14 cellular contexts compared by ENCODE assay signal in the genomic region with DNA sequence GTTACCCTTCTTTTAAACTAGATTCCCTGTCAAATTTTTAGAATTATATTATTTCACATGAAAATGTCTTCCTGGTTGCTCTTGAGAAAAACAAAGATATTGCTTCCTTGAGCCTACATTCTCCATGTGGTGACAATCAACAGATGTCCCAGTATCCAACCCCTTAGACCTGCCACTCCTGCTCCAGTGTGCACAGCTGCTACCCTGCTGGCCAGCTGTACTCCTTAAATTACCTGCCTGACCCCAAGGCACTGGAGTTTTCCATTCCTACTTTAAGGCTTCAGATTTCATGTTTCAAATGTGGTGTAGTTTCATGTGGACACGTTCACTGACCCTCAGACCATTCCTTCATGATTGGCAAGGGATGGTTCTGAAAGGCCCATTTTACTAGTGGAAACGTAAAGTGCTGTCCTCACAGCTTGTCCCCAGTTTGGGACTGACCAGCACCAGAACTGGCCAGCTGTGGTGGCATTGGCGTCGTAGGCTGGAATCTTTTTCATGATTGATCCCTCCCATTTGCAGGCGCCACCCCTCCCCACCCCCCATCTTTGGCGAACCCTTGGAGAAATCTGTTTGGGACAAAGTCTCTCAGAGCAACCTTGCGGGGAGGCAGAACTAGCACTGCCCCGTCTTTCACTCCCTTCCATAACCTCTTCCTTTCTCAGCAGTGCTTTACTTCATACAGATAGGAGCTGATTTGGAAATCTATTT.
DNase-seq lines count a peak whose midpoint lies in the region; ATAC-seq and TF ChIP-seq lines count a peak whose summit lies in the region.
"Had no signal": no experiment of that assay in that cellular context is flagged by ENCODE, and none has a peak within 500 bp of the region (broad histone marks: within the 10 kb centered on the region; RNA-seq: fewer than 3 reads in every experiment).

No MANE protein-coding gene starts in this region.

- no peaks in the 10 kb centered on the region for H3K27me3 Mint-ChIP-seq in mesothelial cell of epicardium (ENCODE audit: low read depth)

- no peak for TF ChIP-seq POLR2A in GM18505 (IDR thresholded peaks at IDR 0.05; ENCODE audit: borderline replicate concordance, extremely low read depth, insufficient read depth, insufficient read length)

- H3K4me1 Mint-ChIP-seq in mesothelial cell of epicardium, result peaks cover 69% of the 10 kb centered on the region

- H3K36me3 ChIP-seq in effector memory CD4-positive, alpha-beta T cell (ENCODE audit: control insufficient read depth, insufficient read depth, low read length), result no peaks in the 10 kb centered on the region
- peaks cover 26% of the 10 kb centered on the region for H3K36me3 ChIP-seq in right atrium auricular region
- H3K36me3 ChIP-seq: thyroid gland had no signal

- no peaks in the 10 kb centered on the region for H3K9me3 ChIP-seq in effector memory CD4-positive, alpha-beta T cell (ENCODE audit: control insufficient read depth, low read length)
- no peaks in the 10 kb centered on the region for H3K9me3 ChIP-seq in right atrium auricular region
- H3K9me3 ChIP-seq: thyroid gland had no signal

- TF ChIP-seq CTCF in mesothelial cell of epicardium (IDR thresholded peaks at IDR 0.05; ENCODE audit: unreplicated experiment) (no peak), right atrium auricular region (IDR thresholded peaks at IDR 0.05) (no peak)

- H3K9me3 Mint-ChIP-seq in mesothelial cell of epicardium, result no peaks in the 10 kb centered on the region

- H3K4me1 ChIP-seq in effector memory CD4-positive, alpha-beta T cell (ENCODE audit: control insufficient read depth, insufficient read depth, low read length, poor library complexity, severe bottlenecking), result no peaks in the 10 kb centered on the region
- H3K4me1 ChIP-seq in right atrium auricular region, result peaks cover 0 to 33% of the 10 kb centered on the region in 2 donors

- DNase-seq in COLO668 (lab: John Stamatoyannopoulos, UW; ENCODE audit: unreplicated experiment), result peak; percentile 74
- peak; percentile 18 for DNase-seq in SHP77 treated with DMSO at 0.1 percent for 48 hours (lab: John Stamatoyannopoulos, UW)
- no peak for DNase-seq in mesothelial cell of epicardium (ENCODE audit: low spot score in 2 of 2, unreplicated experiment in 2 of 2)
- no peak for DNase-seq in effector memory CD4-positive, alpha-beta T cell
- DNase-seq in right atrium auricular region (ENCODE audit: low spot score), result no peak
- DNase-seq in SIG-M5 treated with dmso at 0.1 percent for 504 hours (lab: John Stamatoyannopoulos, UW; ENCODE audit: unreplicated experiment), result no peak
- DNase-seq: activated CD4-positive, alpha-beta T cell treated with anti-CD3 and anti-CD28 coated beads for 36 hours; activated naive CD4-positive, alpha-beta T cell treated with Interleukin-2 at 50 U/mL for 16 hours; cortex of kidney; MM.1S; thyroid gland had no signal

- H3K36me3 Mint-ChIP-seq in mesothelial cell of epicardium, result peaks cover 11% of the 10 kb centered on the region

- H3K4me3 Mint-ChIP-seq in mesothelial cell of epicardium, result no peak overlapping the region
- H3K4me3 Mint-ChIP-seq: activated CD4-positive, alpha-beta T cell treated with anti-CD3 and anti-CD28 coated beads for 36 hours had no signal

- ATAC-seq in HG02852 (IDR thresholded peaks at IDR 0.05; ENCODE audit: unreplicated experiment) (peak; percentile 9), GM18505 (IDR thresholded peaks at IDR 0.05; ENCODE audit: unreplicated experiment) (no peak)

- H3K27ac ChIP-seq in effector memory CD4-positive, alpha-beta T cell (ENCODE audit: insufficient read depth, low read length, poor library complexity, severe bottlenecking), result no peak overlapping the region
- H3K27ac ChIP-seq in right atrium auricular region, result peak overlapping the region in 1 of 2 donors; percentile 3

- no peak overlapping the region for H3K4me3 ChIP-seq in effector memory CD4-positive, alpha-beta T cell (ENCODE audit: insufficient read depth, low read depth, low read length, poor library complexity, severe bottlenecking)
- H3K4me3 ChIP-seq in right atrium auricular region, result no peak overlapping the region
- H3K4me3 ChIP-seq: skin epidermis, thyroid gland had no signal

- peak overlapping the region; percentile 78 for H3K27ac Mint-ChIP-seq in mesothelial cell of epicardium
- H3K27ac Mint-ChIP-seq: activated CD4-positive, alpha-beta T cell treated with anti-CD3 and anti-CD28 coated beads for 36 hours had no signal

- no peaks in the 10 kb centered on the region for H3K27me3 ChIP-seq in effector memory CD4-positive, alpha-beta T cell (replicated peaks; ENCODE audit: control insufficient read depth, insufficient read depth, low read length, poor library complexity, severe bottlenecking)
- H3K27me3 ChIP-seq in right atrium auricular region, result no peaks in the 10 kb centered on the region
- H3K27me3 ChIP-seq: thyroid gland had no signal

Comparison
In these comparisons a context has a peak if more than half of its experiments do, and no peak if none do; other contexts are left out.
1. DNase-seq: peak in COLO668 (single experiment) and SHP77 treated with DMSO at 0.1 percent for 48 hours (single experiment); none in mesothelial cell of epicardium (0 of 2), effector memory CD4-positive, alpha-beta T cell (0 of 3), right atrium auricular region (single experiment) and SIG-M5 treated with dmso at 0.1 percent for 504 hours (single experiment).